ENCODE assay signal across 1 cellular context in genomic region chr12:76084277-76085158, GRCh38.
TF ChIP-seq lines count a peak whose summit lies in the region.

NAP1L1 (minus strand) TSS chr12:76084685; CDS start chr12:76074219, 10,466 bp downstream.

TF ChIP-seq in HepG2, 621 proteins besides CTCF, POLR2A, EP300 and RAD21 (continued from another document and continues in another):
- no peak for TF ChIP-seq ZHX2 (IDR thresholded peaks at IDR 0.05; ENCODE audit: low read depth)
- TF ChIP-seq ZHX2 (CRISPR knock-in tag; IDR thresholded peaks at IDR 0.05; ENCODE audit: borderline replicate concordance): no peak
- peak; percentile 78 for TF ChIP-seq HOXA5 (CRISPR knock-in tag; IDR thresholded peaks at IDR 0.05)
- no peak for TF ChIP-seq ATF1 (CRISPR knock-in tag; IDR thresholded peaks at IDR 0.05)
- TF ChIP-seq PATZ1 (CRISPR knock-in tag; IDR thresholded peaks at IDR 0.05): no peak
- no peak for TF ChIP-seq ZNF660 (CRISPR knock-in tag; IDR thresholded peaks at IDR 0.05; ENCODE audit: borderline replicate concordance, low read depth)
- TF ChIP-seq HES4 (CRISPR knock-in tag; IDR thresholded peaks at IDR 0.05; ENCODE audit: borderline replicate concordance): 0 out of 2 replicates have a peak, but pooled peaks have one; percentile 47
- TF ChIP-seq TRIM24 (CRISPR knock-in tag; IDR thresholded peaks at IDR 0.05): no peak
- no peak for TF ChIP-seq THYN1 (CRISPR knock-in tag; IDR thresholded peaks at IDR 0.05; ENCODE audit: borderline replicate concordance, low read depth)
- 0 out of 2 replicates have a peak, but pooled peaks have one; percentile 36 for TF ChIP-seq THAP8 (CRISPR knock-in tag; IDR thresholded peaks at IDR 0.05; ENCODE audit: borderline replicate concordance)
- no peak; the same call in 1 of the 2 replicates for TF ChIP-seq E2F2 (CRISPR knock-in tag; IDR thresholded peaks at IDR 0.05; ENCODE audit: borderline replicate concordance)
- TF ChIP-seq ZNF646 (CRISPR knock-in tag; IDR thresholded peaks at IDR 0.05): no peak; the same call in 1 of the 2 replicates
- no peak; the same call in 1 of the 2 replicates for TF ChIP-seq ZNF318 (CRISPR knock-in tag; IDR thresholded peaks at IDR 0.05)
- TF ChIP-seq ZMAT5 (CRISPR knock-in tag; IDR thresholded peaks at IDR 0.05; ENCODE audit: borderline replicate concordance, low read depth): no peak
- no peak for TF ChIP-seq FOXA3 (CRISPR knock-in tag; IDR thresholded peaks at IDR 0.05)
- no peak for TF ChIP-seq RFX5 (IDR thresholded peaks at IDR 0.05; ENCODE audit: low read depth, low read length)
- TF ChIP-seq KDM4B (CRISPR knock-in tag; IDR thresholded peaks at IDR 0.05): peak; percentile 31; the same call in 1 of the 2 replicates
- peak; percentile 48; the same call in 1 of the 2 replicates for TF ChIP-seq ZNF614 (CRISPR knock-in tag; IDR thresholded peaks at IDR 0.05; ENCODE audit: borderline replicate concordance)
- no peak for TF ChIP-seq SRF (IDR thresholded peaks at IDR 0.05; ENCODE audit: low read depth, low read length)
- TF ChIP-seq ZNF343 (CRISPR knock-in tag; IDR thresholded peaks at IDR 0.05): no peak
- TF ChIP-seq FOXJ3 (CRISPR knock-in tag; IDR thresholded peaks at IDR 0.05; ENCODE audit: borderline replicate concordance): no peak
- no peak for TF ChIP-seq IKZF1 (IDR thresholded peaks at IDR 0.05)
- no peak for TF ChIP-seq ZNF296 (CRISPR knock-in tag; conservative IDR thresholded peaks at IDR 0.05)
- TF ChIP-seq NKX3-1 (CRISPR knock-in tag; IDR thresholded peaks at IDR 0.05): peak; percentile 56; the same call in 1 of the 2 replicates
- peak; percentile 41; the same call in 1 of the 2 replicates for TF ChIP-seq KLF9 (CRISPR knock-in tag; IDR thresholded peaks at IDR 0.05; ENCODE audit: low read depth)
